1 cellular context compared by ENCODE assay signal in genomic region chr6:163291622-163292021, GRCh38.
TF ChIP-seq lines count a peak whose summit lies in the region.

No MANE protein-coding gene starts in this region.

TF ChIP-seq in GM23338, 12 proteins besides CTCF, POLR2A, EP300 and RAD21:
- TF ChIP-seq, protein P1, sequence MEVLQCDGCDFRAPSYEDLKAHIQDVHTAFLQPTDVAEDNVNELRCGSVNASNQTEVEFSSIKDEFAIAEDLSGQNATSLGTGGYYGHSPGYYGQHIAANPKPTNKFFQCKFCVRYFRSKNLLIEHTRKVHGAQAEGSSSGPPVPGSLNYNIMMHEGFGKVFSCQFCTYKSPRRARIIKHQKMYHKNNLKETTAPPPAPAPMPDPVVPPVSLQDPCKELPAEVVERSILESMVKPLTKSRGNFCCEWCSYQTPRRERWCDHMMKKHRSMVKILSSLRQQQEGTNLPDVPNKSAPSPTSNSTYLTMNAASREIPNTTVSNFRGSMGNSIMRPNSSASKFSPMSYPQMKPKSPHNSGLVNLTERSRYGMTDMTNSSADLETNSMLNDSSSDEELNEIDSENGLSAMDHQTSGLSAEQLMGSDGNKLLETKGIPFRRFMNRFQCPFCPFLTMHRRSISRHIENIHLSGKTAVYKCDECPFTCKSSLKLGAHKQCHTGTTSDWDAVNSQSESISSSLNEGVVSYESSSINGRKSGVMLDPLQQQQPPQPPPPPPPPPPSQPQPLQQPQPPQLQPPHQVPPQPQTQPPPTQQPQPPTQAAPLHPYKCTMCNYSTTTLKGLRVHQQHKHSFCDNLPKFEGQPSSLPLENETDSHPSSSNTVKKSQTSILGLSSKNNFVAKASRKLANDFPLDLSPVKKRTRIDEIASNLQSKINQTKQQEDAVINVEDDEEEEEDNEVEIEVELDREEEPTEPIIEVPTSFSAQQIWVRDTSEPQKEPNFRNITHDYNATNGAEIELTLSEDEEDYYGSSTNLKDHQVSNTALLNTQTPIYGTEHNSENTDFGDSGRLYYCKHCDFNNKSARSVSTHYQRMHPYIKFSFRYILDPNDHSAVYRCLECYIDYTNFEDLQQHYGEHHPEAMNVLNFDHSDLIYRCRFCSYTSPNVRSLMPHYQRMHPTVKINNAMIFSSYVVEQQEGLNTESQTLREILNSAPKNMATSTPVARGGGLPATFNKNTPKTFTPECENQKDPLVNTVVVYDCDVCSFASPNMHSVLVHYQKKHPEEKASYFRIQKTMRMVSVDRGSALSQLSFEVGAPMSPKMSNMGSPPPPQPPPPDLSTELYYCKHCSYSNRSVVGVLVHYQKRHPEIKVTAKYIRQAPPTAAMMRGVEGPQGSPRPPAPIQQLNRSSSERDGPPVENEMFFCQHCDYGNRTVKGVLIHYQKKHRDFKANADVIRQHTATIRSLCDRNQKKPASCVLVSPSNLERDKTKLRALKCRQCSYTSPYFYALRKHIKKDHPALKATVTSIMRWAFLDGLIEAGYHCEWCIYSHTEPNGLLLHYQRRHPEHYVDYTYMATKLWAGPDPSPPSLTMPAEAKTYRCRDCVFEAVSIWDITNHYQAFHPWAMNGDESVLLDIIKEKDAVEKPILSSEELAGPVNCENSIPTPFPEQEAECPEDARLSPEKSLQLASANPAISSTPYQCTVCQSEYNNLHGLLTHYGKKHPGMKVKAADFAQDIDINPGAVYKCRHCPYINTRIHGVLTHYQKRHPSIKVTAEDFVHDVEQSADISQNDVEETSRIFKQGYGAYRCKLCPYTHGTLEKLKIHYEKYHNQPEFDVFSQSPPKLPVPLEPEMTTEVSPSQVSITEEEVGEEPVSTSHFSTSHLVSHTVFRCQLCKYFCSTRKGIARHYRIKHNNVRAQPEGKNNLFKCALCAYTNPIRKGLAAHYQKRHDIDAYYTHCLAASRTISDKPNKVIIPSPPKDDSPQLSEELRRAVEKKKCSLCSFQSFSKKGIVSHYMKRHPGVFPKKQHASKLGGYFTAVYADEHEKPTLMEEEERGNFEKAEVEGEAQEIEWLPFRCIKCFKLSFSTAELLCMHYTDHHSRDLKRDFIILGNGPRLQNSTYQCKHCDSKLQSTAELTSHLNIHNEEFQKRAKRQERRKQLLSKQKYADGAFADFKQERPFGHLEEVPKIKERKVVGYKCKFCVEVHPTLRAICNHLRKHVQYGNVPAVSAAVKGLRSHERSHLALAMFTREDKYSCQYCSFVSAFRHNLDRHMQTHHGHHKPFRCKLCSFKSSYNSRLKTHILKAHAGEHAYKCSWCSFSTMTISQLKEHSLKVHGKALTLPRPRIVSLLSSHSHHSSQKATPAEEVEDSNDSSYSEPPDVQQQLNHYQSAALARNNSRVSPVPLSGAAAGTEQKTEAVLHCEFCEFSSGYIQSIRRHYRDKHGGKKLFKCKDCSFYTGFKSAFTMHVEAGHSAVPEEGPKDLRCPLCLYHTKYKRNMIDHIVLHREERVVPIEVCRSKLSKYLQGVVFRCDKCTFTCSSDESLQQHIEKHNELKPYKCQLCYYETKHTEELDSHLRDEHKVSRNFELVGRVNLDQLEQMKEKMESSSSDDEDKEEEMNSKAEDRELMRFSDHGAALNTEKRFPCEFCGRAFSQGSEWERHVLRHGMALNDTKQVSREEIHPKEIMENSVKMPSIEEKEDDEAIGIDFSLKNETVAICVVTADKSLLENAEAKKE (CRISPR knock-in tag; IDR thresholded peaks at IDR 0.05) = no peak
- TF ChIP-seq ZNF114 (CRISPR knock-in tag; IDR thresholded peaks at IDR 0.05) (no peak), EZH2phosphoT487 (IDR thresholded peaks at IDR 0.05; ENCODE audit: unreplicated experiment) (no peak), CREB1 (CRISPR knock-in tag; IDR thresholded peaks at IDR 0.05; ENCODE audit: low read depth) (no peak), POLR2AphosphoS5 (IDR thresholded peaks at IDR 0.05; ENCODE audit: low read depth) (no peak), ZNF331 (CRISPR knock-in tag; IDR thresholded peaks at IDR 0.05; ENCODE audit: low read depth) (no peak), REST (IDR thresholded peaks at IDR 0.05; ENCODE audit: unreplicated experiment) (no peak), EZH2 (IDR thresholded peaks at IDR 0.05; ENCODE audit: low read depth, unreplicated experiment) (no peak), STAT1 (IDR thresholded peaks at IDR 0.05; ENCODE audit: unreplicated experiment) (no peak), NANOG (IDR thresholded peaks at IDR 0.05; ENCODE audit: borderline replicate concordance) (no peak), JUNB (IDR thresholded peaks at IDR 0.05; ENCODE audit: unreplicated experiment) (no peak)
- TF ChIP-seq, protein P2, sequence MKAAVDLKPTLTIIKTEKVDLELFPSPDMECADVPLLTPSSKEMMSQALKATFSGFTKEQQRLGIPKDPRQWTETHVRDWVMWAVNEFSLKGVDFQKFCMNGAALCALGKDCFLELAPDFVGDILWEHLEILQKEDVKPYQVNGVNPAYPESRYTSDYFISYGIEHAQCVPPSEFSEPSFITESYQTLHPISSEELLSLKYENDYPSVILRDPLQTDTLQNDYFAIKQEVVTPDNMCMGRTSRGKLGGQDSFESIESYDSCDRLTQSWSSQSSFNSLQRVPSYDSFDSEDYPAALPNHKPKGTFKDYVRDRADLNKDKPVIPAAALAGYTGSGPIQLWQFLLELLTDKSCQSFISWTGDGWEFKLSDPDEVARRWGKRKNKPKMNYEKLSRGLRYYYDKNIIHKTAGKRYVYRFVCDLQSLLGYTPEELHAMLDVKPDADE (IDR thresholded peaks at IDR 0.05) = no peak
